ENCODE assay signal across 8 cellular contexts in the genomic region with DNA sequence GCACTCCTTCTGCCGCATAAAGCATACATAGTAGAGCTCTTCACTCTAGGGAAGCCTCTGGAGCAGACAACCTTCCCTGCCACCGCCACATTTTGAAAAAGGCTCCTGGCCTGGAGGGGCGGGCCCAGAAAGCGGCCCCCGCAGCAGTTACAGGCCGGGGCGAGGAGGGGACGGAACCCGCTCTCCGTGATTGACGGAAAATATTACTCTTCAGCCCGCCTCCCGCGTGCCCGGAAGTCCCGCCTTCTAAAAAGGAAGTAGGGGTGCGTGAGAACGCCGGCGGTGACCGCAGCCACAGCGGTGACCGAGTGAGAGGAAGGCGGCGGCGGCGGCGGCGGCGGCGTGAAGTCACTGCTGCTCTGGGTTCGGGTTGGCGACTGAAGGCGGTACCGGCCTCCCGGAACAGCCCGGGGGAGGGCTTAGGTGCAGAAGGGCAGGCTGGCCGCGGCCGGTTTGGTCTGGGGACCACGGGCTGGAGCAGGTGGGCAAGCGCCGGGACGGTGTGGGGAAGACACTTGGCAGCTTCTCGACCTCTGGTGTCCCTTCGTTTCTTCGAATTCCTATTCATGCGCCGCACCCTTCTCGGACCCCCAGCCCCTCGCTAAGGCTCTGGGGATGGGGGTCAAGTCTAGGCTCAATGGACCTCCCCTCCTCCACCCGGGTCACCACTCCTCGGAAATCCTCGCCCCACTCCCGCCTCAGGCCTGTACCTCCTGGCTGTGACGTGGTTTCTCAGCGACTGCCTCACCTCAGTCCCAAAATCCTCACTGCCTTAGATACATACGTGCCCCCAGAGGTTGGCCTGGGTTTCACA. TPM values are rescaled to one million over a fixed set of nuclear protein-coding genes. Genes with fewer than 3 reads are reported as not detected.
DNase-seq lines count a peak whose midpoint lies in the region; ATAC-seq, FAIRE-seq and TF ChIP-seq lines count a peak whose summit lies in the region.

A gene (plus strand): TSS at position 295 of the 814 bp plus-strand sequence. CDS start 729 bp downstream, outside the sequence.

- peak within 1 kb of the TSS; percentile 72 for H3K27ac ChIP-seq in VCaP
- H3K27ac ChIP-seq in iPS-20b (ENCODE audit: low read length) = no peak within 1 kb of the TSS
- peak within 1 kb of the TSS; percentile 53 to 96 for H3K27ac ChIP-seq in small intestine (ENCODE audit: low read depth in 1 of 2, low read length in 1 of 2)

- POLR2A ChIA-PET in AG04449 (lab: Yijun Ruan, JAX) = interaction anchor here (0.6 kb wide), 1 partner anchor 162 kb away, joined by 3 read pairs; no protein-coding TSS in a partner anchor

- peaks cover 38% of the 10 kb centered on the region for H3K36me3 ChIP-seq in iPS-20b (ENCODE audit: insufficient read depth, low read depth, low read length)
- H3K36me3 ChIP-seq in small intestine (ENCODE audit: control insufficient read depth in 2 of 2, insufficient read depth in 2 of 2, low read length in 2 of 2) = no peaks in the 10 kb centered on the region

- H3K4me3 ChIP-seq in AG04449 (ENCODE audit: low read depth, low read length) = peak within 1 kb of the TSS; percentile 79
- peak within 1 kb of the TSS; percentile 85 for H3K4me3 ChIP-seq in iPS-20b (ENCODE audit: low read length)
- H3K4me3 ChIP-seq in small intestine (ENCODE audit: low read depth in 1 of 2, low read length in 2 of 2) = peak within 1 kb of the TSS; percentile 60 to 70

- no peaks in the 10 kb centered on the region for H3K9me3 ChIP-seq in iPS-20b (ENCODE audit: insufficient read depth, low read depth, low read length)
- H3K9me3 ChIP-seq in small intestine (ENCODE audit: control insufficient read depth, low read depth) = no peaks in the 10 kb centered on the region

- H3K9ac ChIP-seq in iPS-20b (ENCODE audit: low read depth, low read length) = peak within 1 kb of the TSS; percentile 86

- no peak for FAIRE-seq in small intestine (lab: Jason Lieb, UNC)

- ATAC-seq in GM18861 (IDR thresholded peaks at IDR 0.05; ENCODE audit: unreplicated experiment) (peak; percentile 83), HG03095 (IDR thresholded peaks at IDR 0.05; ENCODE audit: unreplicated experiment) (peak; percentile 95)

- DNase-seq in AG04449 (ENCODE audit: low read depth, low spot score) (no peak), NCI-H2196 treated with DMSO at 0.1 percent for 48 hours (lab: John Stamatoyannopoulos, UW; ENCODE audit: unreplicated experiment) (peak; percentile 41), T47D (ENCODE audit: low read depth in 1 of 2, low spot score in 1 of 2) (peak; percentile 48 to 91), small intestine (peak; percentile 81)

- WGBS in small intestine, 3 donors = 0 to 45% (median 10%) methylated on average over 36 to 58 of the region's 58 CpGs

- peak; percentile 0 for TF ChIP-seq CTCF in AG04449 (IDR thresholded peaks at IDR 0.05; ENCODE audit: insufficient read depth, low read length, missing control alignments)
- no peak for TF ChIP-seq CTCF in VCaP (conservative IDR thresholded peaks at IDR 0.05)

- H3K4me1 ChIP-seq in iPS-20b (ENCODE audit: insufficient read depth, low read length) = no peaks in the 10 kb centered on the region
- no peaks in the 10 kb centered on the region for H3K4me1 ChIP-seq in small intestine (ENCODE audit: control insufficient read depth in 2 of 2, insufficient read depth in 1 of 2, low read depth in 1 of 2, low read length in 1 of 2)

- in situ Hi-C loops in T47D (cut with HindIII; ENCODE audit: low pct_unique_long_range_greater_than_20kb, low sequenced_read_pairs) = no loop called here

- no peaks in the 10 kb centered on the region for H3K27me3 ChIP-seq in iPS-20b (ENCODE audit: insufficient read depth, low read length)
- H3K27me3 ChIP-seq in small intestine (ENCODE audit: control insufficient read depth in 2 of 2, insufficient read depth in 2 of 2, low read length in 2 of 2) = no peaks in the 10 kb centered on the region

- CTCF ChIA-PET in AG04449 (lab: Yijun Ruan, JAX) = interaction anchor here (0.9 to 1.7 kb wide), 4 partner anchors 10 to 921 kb away, joined by 3 to 6 read pairs (median 3); no protein-coding TSS in a partner anchor

RNA-seq across cellular contexts. Expression of the gene that starts here (rescaled TPM):
- polyA plus RNA-seq in small intestine = 10 to 100 TPM; 26.2 to 40.3 (median 31.6) TPM
